In the genomic region with DNA sequence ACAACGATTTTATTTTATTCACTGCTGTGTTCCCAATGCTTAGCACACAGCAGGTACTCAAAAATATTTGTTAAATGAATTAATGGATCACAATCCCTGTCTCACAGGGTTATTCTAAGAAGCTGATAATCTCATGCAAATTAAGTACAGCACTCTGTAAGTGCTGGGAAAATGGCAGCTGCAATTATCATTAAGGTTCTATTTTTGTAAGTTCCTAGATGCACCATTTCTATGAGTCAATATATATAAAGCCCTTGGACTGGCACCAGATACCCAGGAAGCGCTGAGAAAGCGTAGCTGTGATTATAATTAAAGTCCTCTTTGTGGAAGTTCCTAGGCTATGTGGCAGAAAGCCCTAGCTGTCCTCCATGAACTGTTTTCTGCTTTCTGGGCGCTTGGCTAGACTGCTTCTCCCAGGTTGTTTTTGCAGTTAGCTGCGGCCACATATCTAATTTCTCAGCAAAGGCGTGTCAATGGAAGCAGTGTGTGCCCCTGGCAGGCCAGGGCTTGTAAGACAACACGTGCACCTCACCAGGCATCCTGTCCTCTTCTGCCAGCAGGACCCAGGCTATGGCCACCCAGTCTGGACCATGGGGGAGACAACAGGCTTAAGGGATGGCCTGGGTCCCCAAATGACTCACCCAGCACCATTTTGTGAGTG, we compare ENCODE assay signal across 16 cellular contexts. TPM values are rescaled to one million over a fixed set of nuclear protein-coding genes. Genes with fewer than 3 reads are reported as not detected.
DNase-seq lines count a peak whose midpoint lies in the region; FAIRE-seq and TF ChIP-seq lines count a peak whose summit lies in the region.
"Had no signal": no experiment of that assay in that cellular context is flagged by ENCODE, and none has a peak within 500 bp of the region (broad histone marks: within the 10 kb centered on the region; RNA-seq: fewer than 3 reads in every experiment).

No MANE protein-coding gene starts in this region.

- peaks cover 4% of the 10 kb centered on the region; the same call in 1 of the 2 replicates for H4K20me1 ChIP-seq in Karpas-422 (ENCODE audit: insufficient read depth, low read depth, low read length)

- intact Hi-C loops in colonic mucosa (cut with DNase I) = loop anchor here (10.0 kb wide), 1 partner anchor 48 kb away; no protein-coding TSS in a partner anchor

- H3K36me3 Mint-ChIP-seq in endothelial cell (ENCODE audit: low read depth, unreplicated experiment) = peaks cover 27% of the 10 kb centered on the region

- DNase-seq in Karpas-422 (no peak), SK-MEL-5 (ENCODE audit: low read depth, low spot score) (peak; percentile 51), endothelial cell (ENCODE audit: low spot score) (no peak), D721Med (ENCODE audit: insufficient read length, low spot score) (no peak), colonic mucosa (no peak), medulla oblongata (ENCODE audit: extremely low spot score) (no peak)
- DNase-seq in stimulated activated CD4-positive, alpha-beta T cell treated with anti-CD3 and anti-CD28 coated beads, Interleukin-15, amount 100 ng/mL, for 24 hours = no peak
- DNase-seq: activated naive CD4-positive, alpha-beta T cell; NCI-H187 treated with DMSO at 0.1 percent for 48 hours; SK-N-SH; trophoblast cell had no signal

- no peak overlapping the region for H2AFZ ChIP-seq in Karpas-422 (ENCODE audit: low read length)
- H2AFZ ChIP-seq: parathyroid adenoma had no signal

- H3K4me3 ChIP-seq in Karpas-422 (ENCODE audit: low read length) = no peak overlapping the region
- H3K4me3 ChIP-seq in skeletal muscle tissue (ENCODE audit: low read length in 3 of 3) = no peak overlapping the region
- no peak overlapping the region for H3K4me3 ChIP-seq in colonic mucosa
- H3K4me3 ChIP-seq: gastroesophageal sphincter had no signal

- peaks cover 37% of the 10 kb centered on the region for H3K79me2 ChIP-seq in Karpas-422 (ENCODE audit: low read length)
- H3K79me2 ChIP-seq: parathyroid adenoma had no signal

- H3K4me3 Mint-ChIP-seq in endothelial cell (ENCODE audit: unreplicated experiment) = peak overlapping the region; percentile 47
- H3K4me3 Mint-ChIP-seq: B cell had no signal

- H3K9ac ChIP-seq in Karpas-422 (ENCODE audit: low read length) = no peak overlapping the region
- no peak overlapping the region for H3K9ac ChIP-seq in skeletal muscle tissue (ENCODE audit: low read depth in 1 of 3, low read length in 3 of 3)
- no peak overlapping the region for H3K9ac ChIP-seq in colonic mucosa (ENCODE audit: low read depth in 2 of 2, low read length in 2 of 2)
- H3K9ac ChIP-seq: KMS-11, parathyroid adenoma, SK-N-SH had no signal

- in situ Hi-C loops in SK-MEL-5 (cut with HindIII; ENCODE audit: low pct_unique_long_range_greater_than_20kb, low sequenced_read_pairs) = no loop called here

- H3K27ac ChIP-seq in Karpas-422 (ENCODE audit: low read length) (no peak overlapping the region), skeletal muscle tissue (ENCODE audit: low read depth, low read length) (peak overlapping the region; percentile 19), colonic mucosa (no peak overlapping the region)
- H3K27ac ChIP-seq: gastroesophageal sphincter, KMS-11, parathyroid adenoma had no signal

- peaks cover 4% of the 10 kb centered on the region; the same call in 1 of the 2 replicates for H3K36me3 ChIP-seq in Karpas-422 (ENCODE audit: insufficient read depth, low read length)
- peaks cover 4 to 10% (median 5%) of the 10 kb centered on the region in 3 donors for H3K36me3 ChIP-seq in skeletal muscle tissue (ENCODE audit: control insufficient read depth in 3 of 3, insufficient read depth in 3 of 3, low read length in 3 of 3)
- no peaks in the 10 kb centered on the region for H3K36me3 ChIP-seq in colonic mucosa

- H3K27me3 ChIP-seq in Karpas-422 (ENCODE audit: low read length) = no peaks in the 10 kb centered on the region
- H3K27me3 ChIP-seq in skeletal muscle tissue (ENCODE audit: control insufficient read depth in 3 of 3, insufficient read depth in 3 of 3, low read length in 3 of 3) = no peaks in the 10 kb centered on the region
- H3K27me3 ChIP-seq in colonic mucosa = no peaks in the 10 kb centered on the region
- H3K27me3 ChIP-seq: gastroesophageal sphincter had no signal

- peak overlapping the region; percentile 7 for H3K4me2 ChIP-seq in Karpas-422 (ENCODE audit: low read depth, low read length, poor library complexity, severe bottlenecking)
- H3K4me2 ChIP-seq: KMS-11, SK-N-SH had no signal

- no peaks in the 10 kb centered on the region for H3K9me3 Mint-ChIP-seq in endothelial cell (ENCODE audit: unreplicated experiment)

- no peak for FAIRE-seq in D721Med (lab: Jason Lieb, UNC)

- H3K27ac Mint-ChIP-seq in endothelial cell (ENCODE audit: unreplicated experiment) = no peak overlapping the region
- H3K27ac Mint-ChIP-seq: B cell had no signal

- peaks cover 7% of the 10 kb centered on the region for H3K27me3 Mint-ChIP-seq in endothelial cell (ENCODE audit: unreplicated experiment)
- H3K27me3 Mint-ChIP-seq: B cell had no signal

- H3K4me1 Mint-ChIP-seq in endothelial cell (ENCODE audit: unreplicated experiment) = peaks cover 22% of the 10 kb centered on the region

- H3K9me3 ChIP-seq in Karpas-422 (ENCODE audit: low read length) = no peaks in the 10 kb centered on the region
- no peaks in the 10 kb centered on the region for H3K9me3 ChIP-seq in skeletal muscle tissue (ENCODE audit: control insufficient read depth in 3 of 3, low read length in 3 of 3)
- H3K9me3 ChIP-seq in colonic mucosa = no peaks in the 10 kb centered on the region
- H3K9me3 ChIP-seq: gastroesophageal sphincter, SK-N-SH had no signal

- TF ChIP-seq CTCF in endothelial cell (IDR thresholded peaks at IDR 0.05; ENCODE audit: unreplicated experiment) (no peak), D721Med (IDR thresholded peaks at IDR 0.05; ENCODE audit: insufficient read depth, missing control alignments) (no peak), colonic mucosa (IDR thresholded peaks at IDR 0.05) (no peak)

- H3K4me1 ChIP-seq in Karpas-422 (ENCODE audit: low read length) (peaks cover 28% of the 10 kb centered on the region), skeletal muscle tissue (ENCODE audit: control insufficient read depth in 3 of 3, insufficient read depth in 3 of 3, low read length in 3 of 3) (peaks cover 0 to 4% (median 0%) of the 10 kb centered on the region in 3 donors), colonic mucosa (no peaks in the 10 kb centered on the region)
- H3K4me1 ChIP-seq: gastroesophageal sphincter, parathyroid adenoma had no signal

- no peaks in the 10 kb centered on the region for H3K9me2 ChIP-seq in Karpas-422 (replicated peaks; ENCODE audit: insufficient read depth, low read length)
- H3K9me2 ChIP-seq: SK-N-SH had no signal

RNA-seq across cellular contexts. Expression of a gene that starts 5.2 kb away (rescaled TPM):
- total RNA-seq in Karpas-422 (2014; rRNA removed; shearing (Covaris generic); ENCODE audit: low replicate concordance) = not detected in 2 replicates
- not detected in 2 replicates for total RNA-seq in SK-MEL-5 (2014; rRNA removed; shearing (Covaris generic))
- polyA plus RNA-seq in SK-MEL-5 (2015; cell fraction: cytosol; rRNA removed) = 0.12 and 0.23 TPM in 2 replicates
- polyA plus RNA-seq in SK-MEL-5 (2015; cell fraction: nucleus; rRNA removed) = 0.59 and 0.91 TPM in 2 replicates
- total RNA-seq in endothelial cell (ENCODE audit: unreplicated experiment) = 0.26 TPM
- not detected for total RNA-seq in skeletal muscle tissue
- total RNA-seq in colonic mucosa = under 1 TPM; 0.42 to 0.57 TPM

RNA-seq across cellular contexts. Expression of a gene that starts 10.3 kb away (rescaled TPM):
- total RNA-seq in Karpas-422 (2014; rRNA removed; shearing (Covaris generic); ENCODE audit: low replicate concordance) = 6.2 and 9.1 TPM in 2 replicates
- 10.5 and 12.7 TPM in 2 replicates for total RNA-seq in SK-MEL-5 (2014; rRNA removed; shearing (Covaris generic))
- polyA plus RNA-seq in SK-MEL-5 (2015; cell fraction: cytosol; rRNA removed) = 8.2 and 24.0 TPM in 2 replicates
- polyA plus RNA-seq in SK-MEL-5 (2015; cell fraction: nucleus; rRNA removed) = 4.8 and 10.8 TPM in 2 replicates
- total RNA-seq in endothelial cell (ENCODE audit: unreplicated experiment) (10.7 TPM), skeletal muscle tissue (6.8 TPM), colonic mucosa (10 to 100 TPM; 15.4 to 27.1 TPM)

RNA-seq across cellular contexts. Expression of a gene that starts 10.8 kb away (rescaled TPM):
- 10.1 and 10.8 TPM in 2 replicates for total RNA-seq in Karpas-422 (2014; rRNA removed; shearing (Covaris generic); ENCODE audit: low replicate concordance)
- total RNA-seq in SK-MEL-5 (2014; rRNA removed; shearing (Covaris generic)) = 18.7 and 20.8 TPM in 2 replicates
- 17.4 and 22.7 TPM in 2 replicates for polyA plus RNA-seq in SK-MEL-5 (2015; cell fraction: cytosol; rRNA removed)
- 24.5 and 28.3 TPM in 2 replicates for polyA plus RNA-seq in SK-MEL-5 (2015; cell fraction: nucleus; rRNA removed)
- 48.6 TPM for total RNA-seq in endothelial cell (ENCODE audit: unreplicated experiment)
- 24.5 TPM for total RNA-seq in skeletal muscle tissue
- 10 to 100 TPM; 19.9 to 24.6 TPM for total RNA-seq in colonic mucosa

RNA-seq across cellular contexts. Expression of a gene that starts 12.7 kb away (rescaled TPM):
- 37.9 and 94.7 TPM in 2 replicates for total RNA-seq in Karpas-422 (2014; rRNA removed; shearing (Covaris generic); ENCODE audit: low replicate concordance)
- total RNA-seq in SK-MEL-5 (2014; rRNA removed; shearing (Covaris generic)) = 44.6 and 47.2 TPM in 2 replicates
- 38.7 and 41.8 TPM in 2 replicates for polyA plus RNA-seq in SK-MEL-5 (2015; cell fraction: cytosol; rRNA removed)
- polyA plus RNA-seq in SK-MEL-5 (2015; cell fraction: nucleus; rRNA removed) = 12.6 and 16.9 TPM in 2 replicates
- total RNA-seq in endothelial cell (ENCODE audit: unreplicated experiment) (97.7 TPM), skeletal muscle tissue (44.9 TPM), colonic mucosa (10 to 100 TPM; 21.5 to 27.4 TPM)

RNA-seq across cellular contexts. Expression of a gene that starts 31.1 kb away (rescaled TPM):
- 3.6 TPM in 1 of 2 replicates, not detected in the other for total RNA-seq in Karpas-422 (2014; rRNA removed; shearing (Covaris generic); ENCODE audit: low replicate concordance)
- total RNA-seq in SK-MEL-5 (2014; rRNA removed; shearing (Covaris generic)) = not detected in 2 replicates
- not detected in 2 replicates for polyA plus RNA-seq in SK-MEL-5 (2015; cell fraction: cytosol; rRNA removed)
- not detected in 2 replicates for polyA plus RNA-seq in SK-MEL-5 (2015; cell fraction: nucleus; rRNA removed)
- total RNA-seq in endothelial cell (ENCODE audit: unreplicated experiment) (3.4 TPM), skeletal muscle tissue (6.8 TPM), colonic mucosa (1 to 10 TPM in 1 of 2 donors, under 1 TPM in 1; 0.52 to 2.4 TPM)
